In the genomic region with DNA sequence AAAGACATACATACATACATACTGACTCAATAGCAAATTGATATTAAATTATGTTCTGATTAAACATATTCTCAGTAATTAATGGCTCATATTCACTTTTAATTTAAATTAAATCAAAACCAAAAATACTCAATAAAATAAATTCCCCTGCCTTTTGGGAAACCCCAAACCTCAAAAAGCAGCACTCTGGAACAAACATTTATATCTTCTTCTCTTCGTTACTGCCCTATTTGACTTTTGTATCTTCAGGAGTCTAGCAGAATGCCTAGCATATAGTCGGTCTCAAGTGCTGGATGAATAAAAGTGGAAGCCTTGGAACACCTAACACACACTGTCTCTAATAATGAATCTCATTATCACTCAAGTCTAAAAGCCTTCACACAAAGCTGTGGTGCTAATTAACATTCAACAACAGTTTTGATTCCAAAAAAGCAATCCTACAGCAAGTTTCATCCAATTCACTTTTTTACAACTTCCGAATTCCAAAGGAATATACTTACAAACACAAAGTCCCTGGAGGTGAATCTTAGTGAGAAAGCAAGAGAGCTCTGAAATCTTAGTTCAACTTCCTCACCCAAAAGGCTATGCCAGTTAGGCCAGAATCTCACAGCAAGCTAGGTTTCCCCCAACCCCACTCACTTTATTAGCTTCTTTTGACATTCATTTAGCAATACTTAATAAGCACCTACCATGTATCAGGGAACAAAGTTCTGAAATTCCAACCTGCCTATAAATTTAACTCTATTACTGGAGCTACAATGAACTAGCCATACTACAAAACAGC, we compare ENCODE assay signal across 23 cellular contexts. TPM values are rescaled to one million over a fixed set of nuclear protein-coding genes. Genes with fewer than 3 reads are reported as not detected.
DNase-seq lines count a peak whose midpoint lies in the region; ATAC-seq and TF ChIP-seq lines count a peak whose summit lies in the region.
"Had no signal": no experiment of that assay in that cellular context is flagged by ENCODE, and none has a peak within 500 bp of the region (broad histone marks: within the 10 kb centered on the region; RNA-seq: fewer than 3 reads in every experiment).

No MANE protein-coding gene starts in this region.

- peak overlapping the region; percentile 23 for H3K27ac Mint-ChIP-seq in activated naive CD8-positive, alpha-beta T cell
- no peak overlapping the region for H3K27ac Mint-ChIP-seq in activated naive CD8-positive, alpha-beta T cell treated with anti-CD3 and anti-CD28 coated beads, Interleukin-2, amount 50 U/mL, for 24 hours
- peak overlapping the region; percentile 29 for H3K27ac Mint-ChIP-seq in endodermal cell
- H3K27ac Mint-ChIP-seq in stimulated activated memory B cell treated with anti-CD40 and anti-IgM and Interleukin-4, amounts not matched to agents 10 μg/mL and 1 μg/mL and 100 μg/mL, for 72 hours, result peak overlapping the region; percentile 16
- H3K27ac Mint-ChIP-seq: activated CD4-positive, alpha-beta memory T cell treated with anti-CD3 and anti-CD28 coated beads, Interleukin-2, amount 10 ng/mL, durations not matched to agents 7 days and 5 days; mesothelial cell of epicardium had no signal

- H3K9me3 ChIP-seq in endodermal cell (ENCODE audit: control insufficient read depth, low read length), result peaks cover 8% of the 10 kb centered on the region
- H3K9me3 ChIP-seq: A549, Caco-2, psoas muscle, upper lobe of left lung had no signal

- peaks cover 7% of the 10 kb centered on the region for H3K9me3 Mint-ChIP-seq in activated naive CD8-positive, alpha-beta T cell (ENCODE audit: low read depth)
- H3K9me3 Mint-ChIP-seq in activated naive CD8-positive, alpha-beta T cell treated with anti-CD3 and anti-CD28 coated beads, Interleukin-2, amount 50 U/mL, for 24 hours, result peaks cover 7% of the 10 kb centered on the region
- H3K9me3 Mint-ChIP-seq in endodermal cell, result no peaks in the 10 kb centered on the region
- peaks cover under 1% of the 10 kb centered on the region for H3K9me3 Mint-ChIP-seq in stimulated activated memory B cell treated with anti-CD40 and anti-IgM and Interleukin-4, amounts not matched to agents 10 μg/mL and 1 μg/mL and 100 μg/mL, for 72 hours

- H3K4me3 ChIP-seq in endodermal cell (ENCODE audit: low read length), result no peak overlapping the region
- H3K4me3 ChIP-seq: A549, psoas muscle, upper lobe of left lung had no signal

- peak overlapping the region; percentile 4 for H3K4me3 Mint-ChIP-seq in activated naive CD8-positive, alpha-beta T cell
- no peak overlapping the region for H3K4me3 Mint-ChIP-seq in activated naive CD8-positive, alpha-beta T cell treated with anti-CD3 and anti-CD28 coated beads, Interleukin-2, amount 50 U/mL, for 24 hours
- H3K4me3 Mint-ChIP-seq in endodermal cell, result no peak overlapping the region
- no peak overlapping the region for H3K4me3 Mint-ChIP-seq in stimulated activated memory B cell treated with anti-CD40 and anti-IgM and Interleukin-4, amounts not matched to agents 10 μg/mL and 1 μg/mL and 100 μg/mL, for 72 hours
- H3K4me3 Mint-ChIP-seq: activated CD4-positive, alpha-beta memory T cell treated with anti-CD3 and anti-CD28 coated beads, Interleukin-2, amount 10 ng/mL, durations not matched to agents 7 days and 5 days; mesothelial cell of epicardium had no signal

- no peaks in the 10 kb centered on the region for H3K27me3 ChIP-seq in endodermal cell (ENCODE audit: control insufficient read depth, insufficient read depth, low read length, poor library complexity, severe bottlenecking)
- H3K27me3 ChIP-seq: upper lobe of left lung had no signal

- DNase-seq in activated naive CD8-positive, alpha-beta T cell treated with anti-CD3 and anti-CD28 coated beads, Interleukin-2, amount 50 U/mL, for 24 hours, result no peak
- DNase-seq in endodermal cell, result no peak
- no peak for DNase-seq in AG08395 (ENCODE audit: low spot score)
- DNase-seq in NCI-H1092 (lab: John Stamatoyannopoulos, UW), result no peak
- DNase-seq: activated CD4-positive, alpha-beta memory T cell treated with anti-CD3 and anti-CD28 coated beads, Interleukin-2, amount 10 ng/mL, durations not matched to agents 7 days and 5 days; activated CD4-positive, CD25-positive, alpha-beta regulatory T cell treated with anti-CD3 and anti-CD28 coated beads, Interleukin-2, amount 50 U/mL, for 72 hours; activated effector memory CD4-positive, alpha-beta T cell treated with Interleukin-2 at 50 U/mL for 16 hours; Caco-2; DMS79 treated with DMSO at 0.1 percent for 48 hours; erythroblast; foreskin fibroblast; NCI-H510A; psoas muscle; SIG-M5; stimulated activated CD8-positive, alpha-beta memory T cell treated with anti-CD3 and anti-CD28 coated beads, Interleukin-4, amount 100 ng/mL, for 48 hours; upper lobe of left lung had no signal

- 94 to 100% methylated on average over 1 to 3 of the region's 3 CpGs for WGBS in endodermal cell (ENCODE audit: insufficient coverage in 1 of 2, insufficient read length in 1 of 2), 2 experiments

- no peak overlapping the region for H3K9ac ChIP-seq in endodermal cell (ENCODE audit: extremely low read depth, low read length, poor library complexity, severe bottlenecking)

- peaks cover 10% of the 10 kb centered on the region for H3K36me3 ChIP-seq in endodermal cell (ENCODE audit: control insufficient read depth, insufficient read depth, low read length)
- H3K36me3 ChIP-seq: upper lobe of left lung had no signal

- peaks cover 8% of the 10 kb centered on the region for H3K36me3 Mint-ChIP-seq in activated naive CD8-positive, alpha-beta T cell
- H3K36me3 Mint-ChIP-seq in activated naive CD8-positive, alpha-beta T cell treated with anti-CD3 and anti-CD28 coated beads, Interleukin-2, amount 50 U/mL, for 24 hours (ENCODE audit: low read depth), result peaks cover 12% of the 10 kb centered on the region
- H3K36me3 Mint-ChIP-seq in endodermal cell (ENCODE audit: low read depth), result peaks cover 22% of the 10 kb centered on the region
- H3K36me3 Mint-ChIP-seq in stimulated activated memory B cell treated with anti-CD40 and anti-IgM and Interleukin-4, amounts not matched to agents 10 μg/mL and 1 μg/mL and 100 μg/mL, for 72 hours, result peaks cover 17% of the 10 kb centered on the region

- TF ChIP-seq CTCF in endodermal cell (conservative IDR thresholded peaks at IDR 0.05), result no peak

- no peak for ATAC-seq in activated naive CD8-positive, alpha-beta T cell treated with anti-CD3 and anti-CD28 coated beads, Interleukin-2, amount 50 U/mL, for 24 hours
- ATAC-seq in HG02610 (IDR thresholded peaks at IDR 0.05; ENCODE audit: unreplicated experiment) (peak; percentile 52), HG03457 (IDR thresholded peaks at IDR 0.05; ENCODE audit: unreplicated experiment) (no peak)
- no peak for ATAC-seq in stimulated activated memory B cell treated with anti-CD40 and anti-IgM and Interleukin-4, amounts not matched to agents 10 μg/mL and 1 μg/mL and 100 μg/mL, for 72 hours
- ATAC-seq: A549, Panc1 had no signal

- no peaks in the 10 kb centered on the region for H3K4me1 ChIP-seq in endodermal cell (ENCODE audit: control insufficient read depth, insufficient read depth, low read length)
- H3K4me1 ChIP-seq: A549, Caco-2 had no signal

- peaks cover 53% of the 10 kb centered on the region for H3K4me1 Mint-ChIP-seq in activated naive CD8-positive, alpha-beta T cell (ENCODE audit: low read depth)
- H3K4me1 Mint-ChIP-seq in activated naive CD8-positive, alpha-beta T cell treated with anti-CD3 and anti-CD28 coated beads, Interleukin-2, amount 50 U/mL, for 24 hours, result peaks cover 41% of the 10 kb centered on the region
- H3K4me1 Mint-ChIP-seq in endodermal cell, result peaks cover 20% of the 10 kb centered on the region
- H3K4me1 Mint-ChIP-seq in stimulated activated memory B cell treated with anti-CD40 and anti-IgM and Interleukin-4, amounts not matched to agents 10 μg/mL and 1 μg/mL and 100 μg/mL, for 72 hours, result peaks cover 50% of the 10 kb centered on the region

- H3K27me3 Mint-ChIP-seq in activated naive CD8-positive, alpha-beta T cell, result no peaks in the 10 kb centered on the region
- H3K27me3 Mint-ChIP-seq in activated naive CD8-positive, alpha-beta T cell treated with anti-CD3 and anti-CD28 coated beads, Interleukin-2, amount 50 U/mL, for 24 hours, result no peaks in the 10 kb centered on the region
- no peaks in the 10 kb centered on the region for H3K27me3 Mint-ChIP-seq in endodermal cell (ENCODE audit: insufficient read depth)
- H3K27me3 Mint-ChIP-seq in stimulated activated memory B cell treated with anti-CD40 and anti-IgM and Interleukin-4, amounts not matched to agents 10 μg/mL and 1 μg/mL and 100 μg/mL, for 72 hours, result no peaks in the 10 kb centered on the region
- H3K27me3 Mint-ChIP-seq: activated CD4-positive, alpha-beta memory T cell treated with anti-CD3 and anti-CD28 coated beads, Interleukin-2, amount 10 ng/mL, durations not matched to agents 7 days and 5 days had no signal

- H3K27ac ChIP-seq in endodermal cell (ENCODE audit: low read depth, low read length), result no peak overlapping the region
- H3K27ac ChIP-seq: A549, psoas muscle, upper lobe of left lung had no signal

RNA-seq across cellular contexts. Expression of a gene that starts 35.0 kb away (rescaled TPM):
- 10 to 100 TPM; 57.3 to 59.8 TPM for total RNA-seq in endodermal cell
- 53.6 TPM for polyA plus RNA-seq in endodermal cell (2013, experiment 1 of 2)
- polyA plus RNA-seq in endodermal cell (2013, experiment 2 of 2), result 47.3 TPM
